Comparison of ENCODE assay signal across 17 cellular contexts in the genomic region with DNA sequence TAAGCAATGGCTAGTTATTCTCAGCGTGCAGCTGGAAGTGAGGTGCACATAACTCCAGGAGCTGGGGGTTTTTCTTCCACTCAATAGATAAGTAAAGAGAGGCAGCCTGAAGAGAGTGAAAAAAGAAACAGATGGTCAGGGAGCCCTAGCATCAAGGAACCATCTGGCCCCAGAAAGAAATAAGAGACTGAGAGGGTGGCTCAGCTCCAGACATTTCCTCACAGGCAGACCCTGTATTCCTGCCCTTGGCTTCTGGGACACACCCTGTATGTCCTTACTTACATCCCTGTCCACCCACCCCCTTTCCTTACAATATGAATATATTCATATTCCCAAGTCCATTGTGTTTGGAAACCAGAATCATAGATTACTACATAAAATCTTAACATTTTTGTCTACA. TPM values are rescaled to one million over a fixed set of nuclear protein-coding genes. Genes with fewer than 3 reads are reported as not detected.
DNase-seq lines count a peak whose midpoint lies in the region; ATAC-seq and TF ChIP-seq lines count a peak whose summit lies in the region.
"Had no signal": no experiment of that assay in that cellular context is flagged by ENCODE, and none has a peak within 500 bp of the region (broad histone marks: within the 10 kb centered on the region; RNA-seq: fewer than 3 reads in every experiment).

No MANE protein-coding gene starts in this region.

- H3K4me1 Mint-ChIP-seq in type B pancreatic cell (ENCODE audit: unreplicated experiment): peaks cover 14% of the 10 kb centered on the region
- H3K4me1 Mint-ChIP-seq in T-helper 2 cell treated with Interferon-gamma antibody and Interleukin-4, amounts not matched to agents 5 μg/mL and 100 μg/mL, for 36 hours (ENCODE audit: low read depth): no peaks in the 10 kb centered on the region
- H3K4me1 Mint-ChIP-seq: IgD-negative memory B cell had no signal

- DNase-seq in G401 (ENCODE audit: low spot score) (peak; percentile 40), NCI-H446 treated with DMSO at 0.1 percent for 48 hours (lab: John Stamatoyannopoulos, UW) (peak; percentile 62), cerebellar cortex (ENCODE audit: low spot score) (peak; percentile 34), type B pancreatic cell (ENCODE audit: extremely low spot score, unreplicated experiment) (no peak), LoVo (ENCODE audit: low spot score) (no peak), right cardiac atrium (no peak)
- DNase-seq in T-helper 2 cell treated with Interferon-gamma antibody and Interleukin-4, amounts not matched to agents 5 μg/mL and 100 μg/mL, for 36 hours (ENCODE audit: low spot score): no peak
- DNase-seq: COR-L47, DMS79 treated with DMSO at 0.1 percent for 48 hours, NCI-H187 treated with DMSO at 0.1 percent for 48 hours, NCI-H226, NCI-H748 treated with DMSO at 0.1 percent for 48 hours had no signal

- peaks cover 8% of the 10 kb centered on the region for H3K9me3 Mint-ChIP-seq in type B pancreatic cell
- H3K9me3 Mint-ChIP-seq in T-helper 2 cell treated with Interferon-gamma antibody and Interleukin-4, amounts not matched to agents 5 μg/mL and 100 μg/mL, for 36 hours: no peaks in the 10 kb centered on the region
- H3K9me3 Mint-ChIP-seq: IgD-negative memory B cell had no signal

- H3K4me3 Mint-ChIP-seq in type B pancreatic cell: no peak overlapping the region
- H3K4me3 Mint-ChIP-seq in T-helper 2 cell treated with Interferon-gamma antibody and Interleukin-4, amounts not matched to agents 5 μg/mL and 100 μg/mL, for 36 hours: no peak overlapping the region
- H3K4me3 Mint-ChIP-seq: IgD-negative memory B cell had no signal

- H3K4me3 ChIP-seq in right cardiac atrium (ENCODE audit: low read length): no peak overlapping the region
- H3K4me3 ChIP-seq: GM23248, PC-9 had no signal

- H3K27me3 Mint-ChIP-seq in type B pancreatic cell: peaks cover 16% of the 10 kb centered on the region
- peaks cover 33% of the 10 kb centered on the region for H3K27me3 Mint-ChIP-seq in T-helper 2 cell treated with Interferon-gamma antibody and Interleukin-4, amounts not matched to agents 5 μg/mL and 100 μg/mL, for 36 hours (ENCODE audit: low read depth)

- in situ Hi-C loops in G401 (cut with HindIII; ENCODE audit: low sequenced_read_pairs): no loop called here

- WGBS in right cardiac atrium: 80% methylated on average over 1 of the region's 1 CpG

- no peaks in the 10 kb centered on the region for H3K4me1 ChIP-seq in right cardiac atrium (ENCODE audit: control insufficient read depth, insufficient read depth, low read length)

- intact Hi-C loops in right cardiac atrium (cut with DNase I): no loop called here

- no peak overlapping the region for H3K27ac ChIP-seq in right cardiac atrium (ENCODE audit: low read length)
- H3K27ac ChIP-seq: GM23248, HL-60 had no signal

- TF ChIP-seq CTCF in type B pancreatic cell (conservative IDR thresholded peaks at IDR 0.05): no peak

- no peaks in the 10 kb centered on the region for H3K9me3 ChIP-seq in right cardiac atrium (ENCODE audit: control insufficient read depth, low read length)

- no peaks in the 10 kb centered on the region for H3K36me3 Mint-ChIP-seq in type B pancreatic cell
- H3K36me3 Mint-ChIP-seq in T-helper 2 cell treated with Interferon-gamma antibody and Interleukin-4, amounts not matched to agents 5 μg/mL and 100 μg/mL, for 36 hours (ENCODE audit: low read depth): no peaks in the 10 kb centered on the region
- H3K36me3 Mint-ChIP-seq: IgD-negative memory B cell had no signal

- no peaks in the 10 kb centered on the region for H3K27me3 ChIP-seq in right cardiac atrium (ENCODE audit: control insufficient read depth, insufficient read depth)

- no peak for ATAC-seq in right cardiac atrium
- ATAC-seq: HCT116 had no signal

- H3K27ac Mint-ChIP-seq in type B pancreatic cell: peak overlapping the region; percentile 51
- no peak overlapping the region for H3K27ac Mint-ChIP-seq in T-helper 2 cell treated with Interferon-gamma antibody and Interleukin-4, amounts not matched to agents 5 μg/mL and 100 μg/mL, for 36 hours

RNA-seq across cellular contexts. Expression of a gene that starts 21.0 kb away (rescaled TPM):
- 5.6 and 7.9 TPM in 2 replicates for total RNA-seq in G401 (2014; rRNA removed; shearing (Covaris generic))
- total RNA-seq in type B pancreatic cell (ENCODE audit: low replicate concordance) (13.9 and 21.0 TPM in 2 replicates), right cardiac atrium (1 to 10 TPM; 4.4 to 6.3 (median 5.3) TPM)
- 3.8 TPM for polyA plus RNA-seq in right cardiac atrium

Comparison
In these comparisons a context has a peak if more than half of its experiments do, and no peak if none do; other contexts are left out.
1. DNase-seq: peak in G401 (single experiment), NCI-H446 treated with DMSO at 0.1 percent for 48 hours (single experiment) and cerebellar cortex (single experiment); none in type B pancreatic cell (single experiment), LoVo (single experiment), T-helper 2 cell treated with Interferon-gamma antibody and Interleukin-4, amounts not matched to agents 5 μg/mL and 100 μg/mL, for 36 hours (single experiment) and right cardiac atrium (0 of 3).